In genomic region chr17:18262111-18262510, GRCh38 we compare ENCODE assay signal across 8 cellular contexts. TPM values are rescaled to one million over a fixed set of nuclear protein-coding genes. Genes with fewer than 3 reads are reported as not detected.
DNase-seq lines count a peak whose midpoint lies in the region; ATAC-seq and TF ChIP-seq lines count a peak whose summit lies in the region.
"Had no signal": no experiment of that assay in that cellular context is flagged by ENCODE, and none has a peak within 500 bp of the region (broad histone marks: within the 10 kb centered on the region; RNA-seq: fewer than 3 reads in every experiment).

No MANE protein-coding gene starts in this region.

- no peaks in the 10 kb centered on the region for H3K27me3 Mint-ChIP-seq in activated naive CD4-positive, alpha-beta T cell treated with anti-CD3 and anti-CD28 coated beads, Interleukin-2, amount 10 ng/mL, durations not matched to agents 7 days and 5 days

- H3K36me3 Mint-ChIP-seq in activated naive CD4-positive, alpha-beta T cell treated with anti-CD3 and anti-CD28 coated beads, Interleukin-2, amount 10 ng/mL, durations not matched to agents 7 days and 5 days: peaks cover 9% of the 10 kb centered on the region

- CTCF ChIA-PET in activated naive CD4-positive, alpha-beta T cell treated with anti-CD3 and anti-CD28 coated beads, Interleukin-2, amount 10 ng/mL, durations not matched to agents 7 days and 5 days (lab: Charles Lee): no interaction called here

- no peak for TF ChIP-seq POLR2A in esophagus squamous epithelium (IDR thresholded peaks at IDR 0.05)

- H3K27ac ChIP-seq in esophagus squamous epithelium (peak overlapping the region; percentile 96 to 99 (median 97)), subcutaneous abdominal adipose tissue (ENCODE audit: low read depth, low read length) (no peak overlapping the region)

- H3K4me1 ChIP-seq in esophagus squamous epithelium (peaks cover 36 to 46% (median 38%) of the 10 kb centered on the region in 3 donors), subcutaneous abdominal adipose tissue (ENCODE audit: control insufficient read depth in 5 of 5, insufficient read depth in 5 of 5, low read length in 5 of 5) (peaks cover under 1 to 46% (median 43%) of the 10 kb centered on the region in 5 donors)
- H3K4me1 ChIP-seq: BE2C had no signal

- no peak for DNase-seq in activated naive CD4-positive, alpha-beta T cell treated with anti-CD3 and anti-CD28 coated beads, Interleukin-2, amount 10 ng/mL, durations not matched to agents 7 days and 5 days
- no peak for DNase-seq in activated naive CD4-positive, alpha-beta T cell treated with anti-CD3 and anti-CD28 coated beads, Interleukin-2, amount 50 U/mL, for 16 hours
- no peak for DNase-seq in esophagus squamous epithelium (lab: John Stamatoyannopoulos, UW)
- DNase-seq in superior temporal gyrus (ENCODE audit: extremely low spot score): no peak
- DNase-seq: BE2C, testis had no signal

- WGBS in esophagus squamous epithelium, 2 donors: 40% methylated on average over 1 of the region's 2 CpGs; no CpG with 5 or more reads in 1 of the 2 donors

- peak overlapping the region in 4 of 5 donors; percentile 25 to 90 (median 66) for H3K9ac ChIP-seq in subcutaneous abdominal adipose tissue (ENCODE audit: low read length in 5 of 5)

- no peak for ATAC-seq in GM21576 (IDR thresholded peaks at IDR 0.05; ENCODE audit: unreplicated experiment)

- peak overlapping the region; percentile 75 for H3K4me3 Mint-ChIP-seq in activated naive CD4-positive, alpha-beta T cell treated with anti-CD3 and anti-CD28 coated beads, Interleukin-2, amount 10 ng/mL, durations not matched to agents 7 days and 5 days

- H3K27ac Mint-ChIP-seq in activated naive CD4-positive, alpha-beta T cell treated with anti-CD3 and anti-CD28 coated beads, Interleukin-2, amount 10 ng/mL, durations not matched to agents 7 days and 5 days: peak overlapping the region; percentile 28

- peaks cover 31% of the 10 kb centered on the region for H3K4me1 Mint-ChIP-seq in activated naive CD4-positive, alpha-beta T cell treated with anti-CD3 and anti-CD28 coated beads, Interleukin-2, amount 10 ng/mL, durations not matched to agents 7 days and 5 days

- H3K4me3 ChIP-seq in esophagus squamous epithelium (peak overlapping the region in 3 of 4 donors; percentile 72 to 84 (median 83)), subcutaneous abdominal adipose tissue (ENCODE audit: low read depth in 1 of 5, low read length in 5 of 5) (no peak overlapping the region)

- no peaks in the 10 kb centered on the region for H3K9me3 Mint-ChIP-seq in activated naive CD4-positive, alpha-beta T cell treated with anti-CD3 and anti-CD28 coated beads, Interleukin-2, amount 10 ng/mL, durations not matched to agents 7 days and 5 days

- H3K9me3 ChIP-seq in esophagus squamous epithelium (no peaks in the 10 kb centered on the region), subcutaneous abdominal adipose tissue (ENCODE audit: control insufficient read depth in 5 of 5, low read length in 5 of 5) (no peaks in the 10 kb centered on the region)
- H3K9me3 ChIP-seq: BE2C, testis had no signal

- intact Hi-C loops in esophagus squamous epithelium (cut with DNase I): no loop called here

- no peak for TF ChIP-seq CTCF in esophagus squamous epithelium (IDR thresholded peaks at IDR 0.05)

- H3K36me3 ChIP-seq in esophagus squamous epithelium (peaks cover 10 to 44% (median 20%) of the 10 kb centered on the region in 3 donors), subcutaneous abdominal adipose tissue (ENCODE audit: control insufficient read depth in 5 of 5, insufficient read depth in 5 of 5, low read length in 5 of 5) (peaks cover 0 to 30% (median 29%) of the 10 kb centered on the region in 5 donors)
- H3K36me3 ChIP-seq: BE2C had no signal

- H3K27me3 ChIP-seq in esophagus squamous epithelium: no peaks in the 10 kb centered on the region
- H3K27me3 ChIP-seq in subcutaneous abdominal adipose tissue (ENCODE audit: control insufficient read depth in 5 of 5, insufficient read depth in 4 of 5, low read length in 5 of 5): no peaks in the 10 kb centered on the region
- H3K27me3 ChIP-seq: BE2C, testis had no signal

RNA-seq across cellular contexts. Expression of gene MIEF2, which starts 1.6 kb away (rescaled TPM):
- total RNA-seq in esophagus squamous epithelium: 10 to 100 TPM in 1 of 4 donors, 1 to 10 TPM in 3; 5.5 to 16.1 (median 8.9) TPM

RNA-seq across cellular contexts. Expression of gene FLII, which starts 3.6 kb away (rescaled TPM):
- 100 to 1,000 TPM; 190 to 344 (median 232) TPM for total RNA-seq in esophagus squamous epithelium

RNA-seq across cellular contexts. Expression of gene LLGL1, which starts 36.7 kb away (rescaled TPM):
- total RNA-seq in esophagus squamous epithelium: 10 to 100 TPM; 25.7 to 30.3 (median 28.0) TPM

RNA-seq across cellular contexts. Expression of gene TOP3A, which starts 52.7 kb away (rescaled TPM):
- 10 to 100 TPM; 17.9 to 34.0 (median 21.1) TPM for total RNA-seq in esophagus squamous epithelium

RNA-seq across cellular contexts. Expression of gene SMCR8, which starts 53.0 kb away (rescaled TPM):
- total RNA-seq in esophagus squamous epithelium: 10 to 100 TPM; 10.9 to 13.0 (median 11.9) TPM

Comparison
In these comparisons a context has a peak if more than half of its experiments do, and no peak if none do; other contexts are left out.
1. H3K4me3 ChIP-seq: peak in esophagus squamous epithelium (3 of 4); none in subcutaneous abdominal adipose tissue (0 of 5).